In the genomic region with DNA sequence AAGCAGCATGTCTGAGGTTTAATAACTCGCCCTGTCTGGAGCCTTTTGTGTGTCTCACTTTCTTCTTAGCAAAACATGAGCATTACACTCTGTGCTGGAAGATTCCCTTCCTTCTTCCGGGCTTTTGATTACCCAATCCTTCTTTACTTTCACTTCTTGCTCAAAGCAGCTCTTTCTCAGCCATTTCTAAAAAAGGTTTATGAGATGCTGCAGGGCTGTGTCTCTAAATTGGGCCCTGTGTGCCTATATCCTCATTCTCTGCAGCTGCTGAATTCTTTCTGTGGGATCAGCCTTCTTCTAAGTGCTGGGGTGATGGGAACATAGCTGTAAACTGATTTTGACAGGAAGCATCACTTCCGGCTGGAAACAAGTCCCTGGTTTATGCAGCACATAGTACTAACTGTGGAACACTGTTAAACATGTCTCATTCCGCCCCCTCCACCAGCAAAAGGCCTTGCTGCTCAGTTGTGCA, we compare ENCODE assay signal across 9 cellular contexts.
DNase-seq lines count a peak whose midpoint lies in the region; FAIRE-seq and TF ChIP-seq lines count a peak whose summit lies in the region.
"Had no signal": no experiment of that assay in that cellular context is flagged by ENCODE, and none has a peak within 500 bp of the region (broad histone marks: within the 10 kb centered on the region; RNA-seq: fewer than 3 reads in every experiment).

No MANE protein-coding gene starts in this region.

- H3K36me3 ChIP-seq in kidney (ENCODE audit: control insufficient read depth in 1 of 2, insufficient read depth in 2 of 2, low read length in 2 of 2) (no peaks in the 10 kb centered on the region), tibial nerve (no peaks in the 10 kb centered on the region)
- H3K36me3 ChIP-seq: SJSA1 had no signal

- intact Hi-C loops in activated CD4-positive, alpha-beta T cell treated with anti-CD3 and anti-CD28 coated beads, Interleukin-2, amount 10 ng/mL, durations not matched to agents 24 days and 14 days (cut with micrococcal nuclease) = no loop called here
- intact Hi-C loops in kidney (cut with DNase I) = no loop called here

- no peaks in the 10 kb centered on the region for H3K9me3 ChIP-seq in kidney (ENCODE audit: control insufficient read depth in 1 of 2, low read length in 2 of 2)
- H3K9me3 ChIP-seq in tibial nerve = no peaks in the 10 kb centered on the region
- H3K9me3 ChIP-seq: SJSA1 had no signal

- peak; percentile 59 for DNase-seq in activated CD4-positive, alpha-beta T cell treated with anti-CD3 and anti-CD28 coated beads, Interleukin-2, amount 10 ng/mL, durations not matched to agents 24 days and 14 days
- DNase-seq in activated CD4-positive, alpha-beta T cell treated with anti-CD3 and anti-CD28 coated beads for 48 hours = no peak
- peak; percentile 75 for DNase-seq in amniotic epithelial cell (ENCODE audit: low read depth)
- no peak for DNase-seq in kidney
- DNase-seq in tibial nerve (ENCODE audit: low spot score in 2 of 2) = peak in 1 of 2 donors; percentile 21
- no peak for DNase-seq in NCI-H2171 (lab: John Stamatoyannopoulos, UW)
- DNase-seq in endothelial cell (ENCODE audit: low spot score) = no peak
- DNase-seq in NCI-H1694 (lab: John Stamatoyannopoulos, UW) = no peak

- H3K4me3 Mint-ChIP-seq in activated CD4-positive, alpha-beta T cell treated with anti-CD3 and anti-CD28 coated beads, Interleukin-2, amount 10 ng/mL, durations not matched to agents 24 days and 14 days = peak overlapping the region; percentile 12
- H3K4me3 Mint-ChIP-seq in endothelial cell (ENCODE audit: unreplicated experiment) = no peak overlapping the region

- TF ChIP-seq EP300 in tibial nerve (IDR thresholded peaks at IDR 0.05) = peak in 1 of 2 donors; percentile 35

- no peaks in the 10 kb centered on the region for H3K27me3 Mint-ChIP-seq in activated CD4-positive, alpha-beta T cell treated with anti-CD3 and anti-CD28 coated beads, Interleukin-2, amount 10 ng/mL, durations not matched to agents 24 days and 14 days
- no peaks in the 10 kb centered on the region for H3K27me3 Mint-ChIP-seq in endothelial cell (ENCODE audit: unreplicated experiment)

- no peak for TF ChIP-seq CTCF in kidney (IDR thresholded peaks at IDR 0.05; ENCODE audit: borderline replicate concordance, extremely low read depth, insufficient read depth)
- TF ChIP-seq CTCF in tibial nerve (IDR thresholded peaks at IDR 0.05) = no peak
- TF ChIP-seq CTCF in endothelial cell (IDR thresholded peaks at IDR 0.05; ENCODE audit: unreplicated experiment) = no peak

- H3K4me1 Mint-ChIP-seq in activated CD4-positive, alpha-beta T cell treated with anti-CD3 and anti-CD28 coated beads, Interleukin-2, amount 10 ng/mL, durations not matched to agents 24 days and 14 days = peaks cover 6% of the 10 kb centered on the region
- H3K4me1 Mint-ChIP-seq in endothelial cell (ENCODE audit: unreplicated experiment) = peaks cover 20% of the 10 kb centered on the region

- TF ChIP-seq POLR2A in tibial nerve (IDR thresholded peaks at IDR 0.05) = no peak

- H3K9ac ChIP-seq in kidney (ENCODE audit: low read length in 2 of 2) = no peak overlapping the region

- H3K9me3 Mint-ChIP-seq in activated CD4-positive, alpha-beta T cell treated with anti-CD3 and anti-CD28 coated beads, Interleukin-2, amount 10 ng/mL, durations not matched to agents 24 days and 14 days = no peaks in the 10 kb centered on the region
- H3K9me3 Mint-ChIP-seq in endothelial cell (ENCODE audit: unreplicated experiment) = no peaks in the 10 kb centered on the region

- no peak for FAIRE-seq in kidney (lab: Jason Lieb, UNC)

- H3K4me1 ChIP-seq in kidney (ENCODE audit: control insufficient read depth in 1 of 2, insufficient read depth in 1 of 2, low read depth in 1 of 2, low read length in 2 of 2) (peaks cover 0 to 8% of the 10 kb centered on the region in 2 donors), tibial nerve (peaks cover 0 to 21% (median 3%) of the 10 kb centered on the region in 4 donors)
- H3K4me1 ChIP-seq: SJSA1 had no signal

- H3K36me3 Mint-ChIP-seq in activated CD4-positive, alpha-beta T cell treated with anti-CD3 and anti-CD28 coated beads, Interleukin-2, amount 10 ng/mL, durations not matched to agents 24 days and 14 days (ENCODE audit: low read depth) = no peaks in the 10 kb centered on the region
- peaks cover 3% of the 10 kb centered on the region for H3K36me3 Mint-ChIP-seq in endothelial cell (ENCODE audit: low read depth, unreplicated experiment)

- no peak overlapping the region for H3K27ac Mint-ChIP-seq in activated CD4-positive, alpha-beta T cell treated with anti-CD3 and anti-CD28 coated beads, Interleukin-2, amount 10 ng/mL, durations not matched to agents 24 days and 14 days
- H3K27ac Mint-ChIP-seq in endothelial cell (ENCODE audit: unreplicated experiment) = no peak overlapping the region

- H3K27ac ChIP-seq in kidney (ENCODE audit: low read depth in 2 of 2, low read length in 2 of 2) (peak overlapping the region; percentile 16 to 38), tibial nerve (peak overlapping the region in 3 of 4 donors; percentile 0 to 82 (median 73))
- H3K27ac ChIP-seq: SJSA1 had no signal

- no peaks in the 10 kb centered on the region for H3K27me3 ChIP-seq in tibial nerve
- H3K27me3 ChIP-seq: SJSA1 had no signal

- WGBS in tibial nerve, 2 donors = 29 to 32% methylated on average over 4 of the region's 4 CpGs

- H3K4me3 ChIP-seq in kidney (ENCODE audit: low read length in 2 of 2) (no peak overlapping the region), tibial nerve (peak overlapping the region in 1 of 4 donors; percentile 25)
- H3K4me3 ChIP-seq: SJSA1 had no signal

Comparison
In these comparisons a context has a peak if more than half of its experiments do, and no peak if none do; other contexts are left out.
1. DNase-seq: peak in activated CD4-positive, alpha-beta T cell treated with anti-CD3 and anti-CD28 coated beads, Interleukin-2, amount 10 ng/mL, durations not matched to agents 24 days and 14 days (single experiment) and amniotic epithelial cell (single experiment); none in activated CD4-positive, alpha-beta T cell treated with anti-CD3 and anti-CD28 coated beads for 48 hours (single experiment), kidney (single experiment), NCI-H2171 (single experiment), endothelial cell (single experiment) and NCI-H1694 (single experiment).